Comparison of ENCODE assay signal across 2 cellular contexts in the genomic region with DNA sequence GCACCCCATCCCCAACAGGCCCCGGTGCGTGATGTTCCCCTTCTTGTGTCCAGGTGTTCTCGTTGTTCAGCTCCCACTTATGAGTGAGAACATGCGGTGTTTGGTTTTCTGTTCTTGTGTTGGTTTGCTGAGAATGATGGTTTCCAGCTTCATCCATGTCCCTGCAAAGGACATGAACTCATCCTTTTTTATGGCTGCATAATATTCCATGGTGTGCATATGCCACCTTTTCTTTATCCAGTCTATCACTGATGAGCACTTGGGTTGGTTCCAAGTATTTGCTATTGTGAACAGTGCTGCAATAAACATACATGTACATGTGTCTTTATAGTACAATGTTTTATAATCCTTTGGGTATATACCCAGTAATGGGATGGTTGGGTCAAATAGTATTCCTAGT.
DNase-seq lines count a peak whose midpoint lies in the region; ATAC-seq, FAIRE-seq and TF ChIP-seq lines count a peak whose summit lies in the region.
"Not testable (repeated sequence)": the region's sequence is repeated elsewhere in the genome, so short reads cannot be mapped to it uniquely, and the experiment has no call there.

No MANE protein-coding gene starts in this region.

- in situ Hi-C loops in K562 (cut with MboI) = loop anchor here (10.0 kb wide), 1 partner anchor 293 kb away; no protein-coding TSS in a partner anchor

- not testable (repeated sequence) for H3K79me2 ChIP-seq in K562 (ENCODE audit: control insufficient read depth, insufficient read depth, low read length)

- not testable (repeated sequence) for TF ChIP-seq EP300 in K562 (IDR thresholded peaks at IDR 0.05; ENCODE audit: low read length)

- WGBS in K562 (ENCODE audit: insufficient coverage, low coverage, missing lambda C conversion rate) = 42% methylated on average over 4 of the region's 4 CpGs

- not testable (repeated sequence) for ATAC-seq in K562

- DNase-seq in K562 (ENCODE audit: extremely low read depth in 1 of 4, low spot score in 3 of 4) = not testable (repeated sequence)

- FAIRE-seq in K562 (lab: Jason Lieb, UNC) = not testable (repeated sequence)

- H3K4me2 ChIP-seq in K562 (ENCODE audit: insufficient read depth, low read length) = not testable (repeated sequence)

- CTCF ChIA-PET in HEK293 (lab: Yijun Ruan, JAX) = interaction anchor here (0.6 kb wide), 1 partner anchor 186 kb away, joined by 3 read pairs; no protein-coding TSS in a partner anchor
- CTCF ChIA-PET in K562 (lab: Yijun Ruan, JAX; ENCODE audit: low intra/inter-chr PET ratio) = not testable (repeated sequence)

- H3K27ac ChIP-seq in HEK293 (ENCODE audit: extremely low read depth, low read depth, low read length); K562 (ENCODE audit: extremely low read depth, low read depth, low read length): not testable (repeated sequence)

- H4K20me1 ChIP-seq in K562 (replicated peaks; ENCODE audit: control insufficient read depth, insufficient read depth, low read length) = not testable (repeated sequence)

- H2AFZ ChIP-seq in K562 (ENCODE audit: low read depth, low read length) = not testable (repeated sequence)

- not testable (repeated sequence) for TF ChIP-seq POLR2A in K562 (conservative IDR thresholded peaks at IDR 0.05)

- H3K9me3 ChIP-seq in HEK293 (ENCODE audit: control insufficient read depth, insufficient read depth, low read depth, low read length); K562 (replicated peaks; ENCODE audit: control insufficient read depth, insufficient read depth, low read depth, low read length): not testable (repeated sequence)

- H3K27me3 ChIP-seq in K562 (ENCODE audit: control insufficient read depth in 2 of 2, insufficient read depth in 2 of 2, low read length in 2 of 2) = not testable (repeated sequence)

- H3K36me3 ChIP-seq in HEK293 (ENCODE audit: control insufficient read depth in 2 of 2, insufficient read depth in 1 of 2, low read length in 2 of 2); K562 (ENCODE audit: control insufficient read depth, insufficient read depth, low read length): not testable (repeated sequence)

- not testable (repeated sequence) for BruUV-seq in K562 (replicated peaks; lab: Mats Ljungman, UMichigan)

- H3K9ac ChIP-seq in K562 (ENCODE audit: insufficient read depth in 1 of 2, low read depth in 2 of 2, low read length in 2 of 2) = not testable (repeated sequence)

- intact Hi-C loops in K562 (cut with micrococcal nuclease) = not testable (repeated sequence)

- POLR2A ChIA-PET in HEK293 (lab: Yijun Ruan, JAX); K562 (lab: Yijun Ruan, JAX): not testable (repeated sequence)

- TF ChIP-seq RAD21 in K562 (CRISPR knock-in tag; conservative IDR thresholded peaks at IDR 0.05 in 1 of 2, IDR thresholded peaks at IDR 0.05 in 1 of 2) = not testable (repeated sequence)

- TF ChIP-seq CTCF in HEK293 (tag by site-specific recombination; IDR thresholded peaks at IDR 0.05); K562 (IDR thresholded peaks at IDR 0.05 in 2 of 3, conservative IDR thresholded peaks at IDR 0.05 in 1 of 3; ENCODE audit: insufficient read depth in 2 of 3, low read depth in 1 of 3, low read length in 3 of 3): not testable (repeated sequence)

- not testable (repeated sequence) for H3K9me1 ChIP-seq in K562 (ENCODE audit: control insufficient read depth, insufficient read depth, low read length)

- H3K4me1 ChIP-seq in HEK293 (ENCODE audit: control insufficient read depth, insufficient read depth, low read length); K562 (replicated peaks in 1 of 2; ENCODE audit: control insufficient read depth in 2 of 2, insufficient read depth in 2 of 2, low read length in 2 of 2): not testable (repeated sequence)

- H3K4me3 ChIP-seq in HEK293 (ENCODE audit: low read depth, low read length); K562: not testable (repeated sequence)

TF ChIP-seq in HEK293, 187 proteins besides CTCF, POLR2A, EP300 and RAD21:
- TF ChIP-seq ZNF146 (tag by site-specific recombination; IDR thresholded peaks at IDR 0.05) = peak; percentile 96
- 0 out of 2 replicates have a peak, but pooled peaks have one; percentile 31 for TF ChIP-seq ZNF580 (tag by site-specific recombination; IDR thresholded peaks at IDR 0.05)
- peak; percentile 22; the same call in 1 of the 2 replicates for TF ChIP-seq ZNF280D (tag by site-specific recombination; IDR thresholded peaks at IDR 0.05)

TF ChIP-seq in K562, 482 proteins besides CTCF, POLR2A, EP300 and RAD21:
- peak; percentile 67 for TF ChIP-seq ZNF146 (CRISPR knock-in tag; IDR thresholded peaks at IDR 0.05; ENCODE audit: unreplicated experiment)
